In genomic region chrX:69263421-69263820, GRCh38 we compare ENCODE assay signal across 17 cellular contexts.
DNase-seq lines count a peak whose midpoint lies in the region; ATAC-seq and TF ChIP-seq lines count a peak whose summit lies in the region.
"Had no signal": no experiment of that assay in that cellular context is flagged by ENCODE, and none has a peak within 500 bp of the region (broad histone marks: within the 10 kb centered on the region; RNA-seq: fewer than 3 reads in every experiment).

No MANE protein-coding gene starts in this region.

- H3K4me3 ChIP-seq in HUES48 (ENCODE audit: low read depth, low read length) (peak overlapping the region; percentile 34), iPS-20b (ENCODE audit: low read length) (peak overlapping the region; percentile 31; the same call in 1 of the 2 replicates), Karpas-422 (ENCODE audit: low read length) (no peak overlapping the region)
- H3K4me3 ChIP-seq: A549, BLaER1 had no signal

- H3K27me3 Mint-ChIP-seq in WTC11 (ENCODE audit: low read depth), result peaks cover 98% of the 10 kb centered on the region

- H3K9ac ChIP-seq in HUES48 (ENCODE audit: low read depth, low read length) (no peak overlapping the region), iPS-20b (ENCODE audit: low read depth, low read length) (no peak overlapping the region), Karpas-422 (ENCODE audit: low read length) (no peak overlapping the region)
- H3K9ac ChIP-seq: BLaER1, KMS-11 had no signal

- H3K9me3 Mint-ChIP-seq in WTC11, result no peaks in the 10 kb centered on the region
- H3K9me3 Mint-ChIP-seq: HFFc6 had no signal

- H3K79me2 ChIP-seq in Karpas-422 (ENCODE audit: low read length), result no peaks in the 10 kb centered on the region

- H3K36me3 ChIP-seq in HUES48 (ENCODE audit: control insufficient read depth, insufficient read depth, low read length) (no peaks in the 10 kb centered on the region), iPS-20b (ENCODE audit: insufficient read depth, low read depth, low read length) (no peaks in the 10 kb centered on the region), Karpas-422 (ENCODE audit: insufficient read depth, low read length) (no peaks in the 10 kb centered on the region)
- H3K36me3 ChIP-seq: BLaER1 had no signal

- POLR2A ChIA-PET in WTC11 (lab: Charles Lee), result no interaction called here

- H3K4me1 ChIP-seq in HUES48 (ENCODE audit: control insufficient read depth, insufficient read depth, low read length), result peaks cover 27% of the 10 kb centered on the region
- H3K4me1 ChIP-seq in iPS-20b (ENCODE audit: insufficient read depth, low read length), result peaks cover 18% of the 10 kb centered on the region; the same call in 1 of the 2 replicates
- peaks cover 2% of the 10 kb centered on the region; the same call in 1 of the 2 replicates for H3K4me1 ChIP-seq in Karpas-422 (ENCODE audit: low read length)

- DNase-seq in WTC11 (ENCODE audit: low spot score) (no peak), iPS-NIHi11 (ENCODE audit: low spot score) (no peak), NCI-H524 treated with DMSO at 0.1 percent for 48 hours (lab: John Stamatoyannopoulos, UW) (no peak), Karpas-422 (no peak)
- DNase-seq: Calu3; CD4-positive, CD25-positive, alpha-beta regulatory T cell; DMS 273 treated with DMSO at 0.1 percent for 48 hours; HCEC 1CT; HFFc6 had no signal

- H3K27me3 ChIP-seq in HUES48 (ENCODE audit: control insufficient read depth, insufficient read depth, low read length) (peaks cover 83% of the 10 kb centered on the region), iPS-20b (ENCODE audit: insufficient read depth, low read length) (peaks cover 87% of the 10 kb centered on the region), Karpas-422 (ENCODE audit: low read length) (no peaks in the 10 kb centered on the region)

- no peak overlapping the region for H3K4me2 ChIP-seq in Karpas-422 (ENCODE audit: low read depth, low read length, poor library complexity, severe bottlenecking)
- H3K4me2 ChIP-seq: A549, KMS-11 had no signal

- peaks cover 17% of the 10 kb centered on the region for H3K4me1 Mint-ChIP-seq in WTC11
- H3K4me1 Mint-ChIP-seq: CD4-positive, CD25-positive, alpha-beta regulatory T cell had no signal

- no peaks in the 10 kb centered on the region for H4K20me1 ChIP-seq in Karpas-422 (ENCODE audit: insufficient read depth, low read depth, low read length)

- CTCF ChIA-PET in WTC11 (lab: Charles Lee), result interaction anchor here (1.0 to 2.8 kb wide), 8 partner anchors 10 to 436 kb away, joined by 3 to 22 read pairs (median 6); no protein-coding TSS in a partner anchor

- peak overlapping the region; percentile 64 for H3K27ac ChIP-seq in HUES48 (ENCODE audit: low read depth, low read length)
- H3K27ac ChIP-seq in iPS-20b (ENCODE audit: low read length), result no peak overlapping the region
- no peak overlapping the region for H3K27ac ChIP-seq in Karpas-422 (ENCODE audit: low read length)
- H3K27ac ChIP-seq: A549, BLaER1, HL-60, KMS-11 had no signal

- H3K9me2 ChIP-seq in Karpas-422 (replicated peaks; ENCODE audit: insufficient read depth, low read length), result no peaks in the 10 kb centered on the region

- peak overlapping the region; percentile 14; the same call in 1 of the 2 replicates for H3K4me3 Mint-ChIP-seq in WTC11
- H3K4me3 Mint-ChIP-seq: CD4-positive, CD25-positive, alpha-beta regulatory T cell; HFFc6 had no signal

- no peaks in the 10 kb centered on the region for H3K36me3 Mint-ChIP-seq in WTC11
- H3K36me3 Mint-ChIP-seq: CD4-positive, CD25-positive, alpha-beta regulatory T cell had no signal

- peaks cover 15% of the 10 kb centered on the region for H3K9me3 ChIP-seq in HUES48 (ENCODE audit: control insufficient read depth, insufficient read depth, low read length)
- no peaks in the 10 kb centered on the region for H3K9me3 ChIP-seq in iPS-20b (ENCODE audit: insufficient read depth, low read depth, low read length)
- H3K9me3 ChIP-seq in Karpas-422 (ENCODE audit: low read length), result no peaks in the 10 kb centered on the region
- H3K9me3 ChIP-seq: A549, BLaER1 had no signal

- no peak for ATAC-seq in WTC11
- no peak for ATAC-seq in HG03457 (IDR thresholded peaks at IDR 0.05; ENCODE audit: unreplicated experiment)
- ATAC-seq: A549, HepG2 had no signal

- H3K27ac Mint-ChIP-seq in WTC11, result no peak overlapping the region
- H3K27ac Mint-ChIP-seq: CD4-positive, CD25-positive, alpha-beta regulatory T cell; HFFc6 had no signal

- no peak for TF ChIP-seq CTCF in WTC11 (IDR thresholded peaks at IDR 0.05)

- no peak overlapping the region for H2AFZ ChIP-seq in Karpas-422 (ENCODE audit: low read length)

TF ChIP-seq in WTC11, 78 proteins besides CTCF, POLR2A, EP300 and RAD21:
- TF ChIP-seq PREB (CRISPR knock-in tag; IDR thresholded peaks at IDR 0.05; ENCODE audit: borderline replicate concordance) (no peak), FOXK1 (CRISPR knock-in tag; IDR thresholded peaks at IDR 0.05) (no peak), OVOL2 (CRISPR knock-in tag; IDR thresholded peaks at IDR 0.05; ENCODE audit: borderline replicate concordance) (no peak)
